8 cellular contexts compared by ENCODE assay signal in the genomic region with DNA sequence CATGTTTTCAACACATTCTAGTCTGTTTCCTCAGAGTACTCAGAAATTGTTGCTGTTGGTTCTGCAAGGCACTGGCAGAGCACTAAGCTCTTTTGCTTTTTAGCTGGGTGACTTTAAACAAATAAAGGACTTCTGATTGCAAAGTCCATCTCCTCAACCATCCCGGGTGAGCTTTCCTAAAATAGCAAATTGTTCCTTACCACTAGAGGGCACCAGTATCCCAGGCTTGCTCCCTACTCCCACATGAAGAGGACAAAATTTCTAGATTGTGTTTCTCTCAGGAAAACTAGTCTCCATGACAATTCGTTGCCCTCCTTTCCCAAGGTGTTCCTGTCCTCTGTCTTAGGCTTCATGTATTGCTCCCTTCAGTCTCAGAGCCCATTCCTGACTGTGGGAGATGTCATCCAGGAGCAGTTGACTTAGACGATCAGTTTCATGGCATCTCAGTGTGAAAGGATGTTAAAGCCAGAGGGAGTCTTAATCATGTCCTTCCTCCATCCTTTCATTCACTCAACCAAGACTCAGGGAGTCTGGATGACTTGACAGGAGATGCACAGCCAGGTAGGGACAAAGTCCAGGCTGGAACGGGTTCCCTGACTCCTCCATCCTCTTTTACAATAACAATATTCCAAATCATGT. TPM values are rescaled to one million over a fixed set of nuclear protein-coding genes. Genes with fewer than 3 reads are reported as not detected.
DNase-seq lines count a peak whose midpoint lies in the region; ATAC-seq and TF ChIP-seq lines count a peak whose summit lies in the region.

No MANE protein-coding gene starts in this region.

- 43 to 46% methylated on average over 4 of the region's 4 CpGs for WGBS in lower leg skin, 2 donors

- intact Hi-C loops in lower leg skin (cut with DNase I; ENCODE audit: low total_unique reads), result no loop called here

- no peaks in the 10 kb centered on the region for H3K9me3 Mint-ChIP-seq in nephron progenitor cell

- no peak for TF ChIP-seq POLR2A in lower leg skin (IDR thresholded peaks at IDR 0.05)

- peaks cover 4% of the 10 kb centered on the region for H3K4me1 Mint-ChIP-seq in nephron progenitor cell

- DNase-seq in AG08396 (ENCODE audit: low spot score) (peak; percentile 52), NCI-H748 treated with DMSO at 0.1 percent for 48 hours (lab: John Stamatoyannopoulos, UW) (peak; percentile 8), epithelial cell of prostate (ENCODE audit: low read depth, low spot score) (peak; percentile 3), nephron progenitor cell (peak; percentile 46), lower leg skin (ENCODE audit: low spot score in 2 of 2) (no peak)
- DNase-seq in stimulated activated CD4-positive, alpha-beta T cell treated with anti-CD3 and anti-CD28 coated beads, Interleukin-12 subunit alpha, Interleukin-12 subunit beta, amount 100 ng/mL, for 4 hours, result no peak

- peaks cover 3% of the 10 kb centered on the region for H3K27me3 Mint-ChIP-seq in nephron progenitor cell (ENCODE audit: low read depth, poor library complexity)

- no peak overlapping the region for H3K27ac ChIP-seq in epithelial cell of prostate

- no peak overlapping the region for H3K27ac Mint-ChIP-seq in nephron progenitor cell

- no peaks in the 10 kb centered on the region for H3K36me3 Mint-ChIP-seq in nephron progenitor cell (ENCODE audit: low read depth)

- no peak overlapping the region for H3K4me3 ChIP-seq in lower leg skin (ENCODE audit: low read depth, poor library complexity, severe bottlenecking)

- no peak for ATAC-seq in GM21529 (IDR thresholded peaks at IDR 0.05; ENCODE audit: unreplicated experiment)

- no peak overlapping the region for H3K4me3 Mint-ChIP-seq in nephron progenitor cell

- peak; percentile 76 for TF ChIP-seq CTCF in GM12873 (IDR thresholded peaks at IDR 0.05; ENCODE audit: insufficient read depth, low read depth, low read length, missing control alignments)
- peak; percentile 78 for TF ChIP-seq CTCF in nephron progenitor cell (IDR thresholded peaks at IDR 0.05)
- no peak for TF ChIP-seq CTCF in lower leg skin (IDR thresholded peaks at IDR 0.05)

RNA-seq across cellular contexts. Expression of gene OPALIN, which starts 23.8 kb away (rescaled TPM):
- total RNA-seq in lower leg skin, result not detected

RNA-seq across cellular contexts. Expression of gene DNTT, which starts 30.8 kb away (rescaled TPM):
- total RNA-seq in lower leg skin, result not detected

Comparison
In these comparisons a context has a peak if more than half of its experiments do, and no peak if none do; other contexts are left out.
1. DNase-seq: peak in AG08396 (single experiment), NCI-H748 treated with DMSO at 0.1 percent for 48 hours (single experiment), epithelial cell of prostate (single experiment) and nephron progenitor cell (single experiment); none in stimulated activated CD4-positive, alpha-beta T cell treated with anti-CD3 and anti-CD28 coated beads, Interleukin-12 subunit alpha, Interleukin-12 subunit beta, amount 100 ng/mL, for 4 hours (single experiment) and lower leg skin (0 of 2).
2. CTCF ChIP-seq: peak in GM12873 (single experiment) and nephron progenitor cell (single experiment); none in lower leg skin (0 of 3).